In the genomic region with DNA sequence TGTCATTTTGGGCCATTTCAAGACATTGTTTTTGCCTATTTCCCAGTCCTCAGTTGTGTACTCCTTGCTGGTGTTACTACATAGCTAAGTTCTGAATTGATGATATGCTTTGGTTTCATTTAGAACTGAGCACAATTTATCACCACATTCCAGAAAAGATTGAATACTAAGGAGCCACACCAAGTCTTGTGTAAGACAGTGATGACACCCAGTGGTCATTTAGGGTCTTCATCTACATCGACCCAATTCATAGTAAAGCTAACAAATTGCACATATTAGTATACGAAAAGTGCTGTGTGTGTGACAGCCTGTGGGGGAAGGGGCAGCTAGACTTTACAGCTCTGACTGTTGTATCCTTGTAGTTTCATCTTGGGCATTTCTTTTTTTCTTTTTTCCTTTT, we compare ENCODE assay signal across 11 cellular contexts. TPM values are rescaled to one million over a fixed set of nuclear protein-coding genes. Genes with fewer than 3 reads are reported as not detected.
A peak's percentile ranks its signal among the peaks of the same experiment; 100 is the strongest.
DNase-seq lines count a peak whose midpoint lies in the region; ATAC-seq, FAIRE-seq and TF ChIP-seq lines count a peak whose summit lies in the region.
"Had no signal": no experiment of that assay in that cellular context is flagged by ENCODE, and none has a peak within 500 bp of the region (broad histone marks: within the 10 kb centered on the region; RNA-seq: fewer than 3 reads in every experiment).

No MANE protein-coding gene starts in this region.

- ATAC-seq in left lobe of liver (peak; percentile 28), HG03354 (IDR thresholded peaks at IDR 0.05; ENCODE audit: poor library complexity, severe bottlenecking, unreplicated experiment) (no peak)

- no peak for TF ChIP-seq EP300 in stomach (IDR thresholded peaks at IDR 0.05)

- H3K27me3 ChIP-seq in stomach: peaks cover 0 to 50% (median 18%) of the 10 kb centered on the region in 3 donors

- TF ChIP-seq CTCF in C4-2B (conservative IDR thresholded peaks at IDR 0.05) (peak; percentile 40), stomach (IDR thresholded peaks at IDR 0.05) (peak in 1 of 7 experiments; percentile 5)

- no peaks in the 10 kb centered on the region for H3K4me1 ChIP-seq in stomach

- POLR2A ChIA-PET in HEK293T (lab: Yijun Ruan, JAX): interaction anchor here (1.7 kb wide), 1 partner anchor 18 kb away, joined by 3 read pairs; no protein-coding TSS in a partner anchor

- H3K36me3 ChIP-seq in stomach: no peaks in the 10 kb centered on the region

- no peak for DNase-seq in HEK293T (ENCODE audit: extremely low spot score)
- no peak for DNase-seq in left lobe of liver (ENCODE audit: low spot score)
- DNase-seq in NCI-H128 (lab: John Stamatoyannopoulos, UW; ENCODE audit: unreplicated experiment): no peak
- no peak for DNase-seq in activated CD4-positive, alpha-beta T cell treated with anti-CD3 and anti-CD28 coated beads for 48 hours
- no peak for DNase-seq in stomach
- DNase-seq: SHP77 had no signal

- no peaks in the 10 kb centered on the region for H3K9me3 ChIP-seq in stomach

- intact Hi-C loops in stomach (cut with DNase I; ENCODE audit: low total_unique reads): no loop called here

- no peak for TF ChIP-seq POLR2A in stomach (IDR thresholded peaks at IDR 0.05)

- WGBS in stomach, 5 donors: 25 to 48% (median 44%) methylated on average over 2 of the region's 2 CpGs

- H3K27ac ChIP-seq in C4-2B (no peak overlapping the region), stomach (no peak overlapping the region)

- H3K4me3 ChIP-seq in stomach: no peak overlapping the region

- peak; percentile 79 for FAIRE-seq in TTC549 (lab: Jason Lieb, UNC)

- CTCF ChIA-PET in HEK293T (lab: Yijun Ruan, JAX): interaction anchor here (0.6 to 1.9 kb wide), 13 partner anchors 9 to 518 kb away, joined by 3 to 10 read pairs (median 4); no protein-coding TSS in a partner anchor

TF ChIP-seq in HEK293T, 16 proteins besides CTCF, POLR2A, EP300 and RAD21:
- TF ChIP-seq, protein P1, sequence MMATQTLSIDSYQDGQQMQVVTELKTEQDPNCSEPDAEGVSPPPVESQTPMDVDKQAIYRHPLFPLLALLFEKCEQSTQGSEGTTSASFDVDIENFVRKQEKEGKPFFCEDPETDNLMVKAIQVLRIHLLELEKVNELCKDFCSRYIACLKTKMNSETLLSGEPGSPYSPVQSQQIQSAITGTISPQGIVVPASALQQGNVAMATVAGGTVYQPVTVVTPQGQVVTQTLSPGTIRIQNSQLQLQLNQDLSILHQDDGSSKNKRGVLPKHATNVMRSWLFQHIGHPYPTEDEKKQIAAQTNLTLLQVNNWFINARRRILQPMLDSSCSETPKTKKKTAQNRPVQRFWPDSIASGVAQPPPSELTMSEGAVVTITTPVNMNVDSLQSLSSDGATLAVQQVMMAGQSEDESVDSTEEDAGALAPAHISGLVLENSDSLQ (IDR thresholded peaks at IDR 0.05): 0 out of 2 replicates have a peak, but pooled peaks have one; percentile 1
- TF ChIP-seq NFRKB (IDR thresholded peaks at IDR 0.05): no peak
TF ChIP-seq in HEK293T: peak in this region for 1.

RNA-seq across cellular contexts. Expression of a gene that starts 10.9 kb away (rescaled TPM):
- total RNA-seq in left lobe of liver (not detected), stomach (not detected)
- under 1 TPM in 1 of 3 donors, not detected in 2; 0.03 TPM for polyA plus RNA-seq in stomach
- total RNA-seq: dermis microvascular lymphatic vessel endothelial cell, skeletal muscle tissue had no signal

RNA-seq across cellular contexts. Expression of a gene that starts 28.3 kb away (rescaled TPM):
- total RNA-seq in left lobe of liver (not detected), stomach (1 to 10 TPM in 1 of 5 donors, not detected in 4; 1.1 TPM)
- under 1 TPM in 1 of 3 donors, not detected in 2; 0.25 TPM for polyA plus RNA-seq in stomach
- total RNA-seq: skeletal muscle tissue had no signal
